ENCODE assay signal across 9 cellular contexts in genomic region chr6:16276991-16277981, GRCh38. TPM values are rescaled to one million over a fixed set of nuclear protein-coding genes. Genes with fewer than 3 reads are reported as not detected.
DNase-seq lines count a peak whose midpoint lies in the region; ATAC-seq and TF ChIP-seq lines count a peak whose summit lies in the region.
"Had no signal": no experiment of that assay in that cellular context is flagged by ENCODE, and none has a peak within 500 bp of the region (broad histone marks: within the 10 kb centered on the region; RNA-seq: fewer than 3 reads in every experiment).

No MANE protein-coding gene starts in this region.

- H3K9me3 Mint-ChIP-seq in activated CD8-positive, alpha-beta memory T cell treated with anti-CD3 and anti-CD28 coated beads, Interleukin-2, amount 10 ng/mL, durations not matched to agents 7 days and 5 days (ENCODE audit: low read depth), result no peaks in the 10 kb centered on the region
- H3K9me3 Mint-ChIP-seq: central memory CD8-positive, alpha-beta T cell had no signal

- H3K27ac Mint-ChIP-seq in activated CD8-positive, alpha-beta memory T cell treated with anti-CD3 and anti-CD28 coated beads, Interleukin-2, amount 10 ng/mL, durations not matched to agents 7 days and 5 days, result no peak overlapping the region

- CTCF ChIA-PET in activated CD8-positive, alpha-beta memory T cell treated with anti-CD3 and anti-CD28 coated beads, Interleukin-2, amount 10 ng/mL, durations not matched to agents 7 days and 5 days (lab: Charles Lee), result interaction anchor here (1.3 to 1.6 kb wide), 2 partner anchors 9 to 47 kb away, joined by 3 to 4 read pairs; no protein-coding TSS in a partner anchor

- H3K27me3 ChIP-seq in WERI-Rb-1 (ENCODE audit: insufficient read depth, low read depth, severe bottlenecking), result no peaks in the 10 kb centered on the region
- no peaks in the 10 kb centered on the region for H3K27me3 ChIP-seq in gastrocnemius medialis

- H3K27ac ChIP-seq in WERI-Rb-1, result no peak overlapping the region
- H3K27ac ChIP-seq in gastrocnemius medialis, result peak overlapping the region; percentile 91 to 99 (median 98)

- no peaks in the 10 kb centered on the region for H3K36me3 Mint-ChIP-seq in activated CD8-positive, alpha-beta memory T cell treated with anti-CD3 and anti-CD28 coated beads, Interleukin-2, amount 10 ng/mL, durations not matched to agents 7 days and 5 days

- H3K4me1 Mint-ChIP-seq in activated CD8-positive, alpha-beta memory T cell treated with anti-CD3 and anti-CD28 coated beads, Interleukin-2, amount 10 ng/mL, durations not matched to agents 7 days and 5 days, result peaks cover 11% of the 10 kb centered on the region
- H3K4me1 Mint-ChIP-seq: central memory CD8-positive, alpha-beta T cell had no signal

- 0 out of 2 replicates have a peak, but pooled peaks have one; percentile 4 for TF ChIP-seq CTCF in LNCaP clone FGC (IDR thresholded peaks at IDR 0.05; ENCODE audit: control insufficient read depth, extremely low read depth, insufficient read depth)
- peak; percentile 97 for TF ChIP-seq CTCF in WERI-Rb-1 (IDR thresholded peaks at IDR 0.05; ENCODE audit: low read depth, low read length)
- TF ChIP-seq CTCF in gastrocnemius medialis (IDR thresholded peaks at IDR 0.05 in 4 of 5, conservative IDR thresholded peaks at IDR 0.05 in 1 of 5), result peak in 4 of 5 experiments; percentile 24 to 59 (median 52)

- H3K4me3 ChIP-seq in LNCaP clone FGC (ENCODE audit: low read depth, low read length), result no peak overlapping the region
- no peak overlapping the region for H3K4me3 ChIP-seq in WERI-Rb-1 (ENCODE audit: low read depth, low read length)
- H3K4me3 ChIP-seq in gastrocnemius medialis, result peak overlapping the region; percentile 35 to 50 (median 38)

- peak; percentile 27 to 64 for TF ChIP-seq POLR2A in gastrocnemius medialis (IDR thresholded peaks at IDR 0.05)

- peak; percentile 49 for DNase-seq in activated CD8-positive, alpha-beta memory T cell treated with anti-CD3 and anti-CD28 coated beads, Interleukin-2, amount 10 ng/mL, durations not matched to agents 7 days and 5 days
- no peak for DNase-seq in activated CD8-positive, alpha-beta memory T cell treated with anti-CD3 and anti-CD28 coated beads, Interleukin-2, amount 50 U/mL, for 4 hours
- DNase-seq in LNCaP clone FGC (ENCODE audit: low read depth) (no peak), WERI-Rb-1 (peak; percentile 97), Right ventricle myocardium inferior (ENCODE audit: missing footprints) (peak; percentile 77), gastrocnemius medialis (peak; percentile 94 to 97), midbrain (lab: John Stamatoyannopoulos, UW) (no peak)

- intact Hi-C loops in Right ventricle myocardium inferior (cut with DNase I) (loop anchor here (1.0 to 10.0 kb wide), 3 partner anchors 33 to 52 kb away; no protein-coding TSS in a partner anchor), gastrocnemius medialis (cut with DNase I; ENCODE audit: low total_unique reads) (loop anchor here (1.0 to 5.0 kb wide), 4 partner anchors 34 to 140 kb away; no protein-coding TSS in a partner anchor)

- no peaks in the 10 kb centered on the region for H3K36me3 ChIP-seq in WERI-Rb-1
- peaks cover 0 to 16% of the 10 kb centered on the region in 2 donors for H3K36me3 ChIP-seq in gastrocnemius medialis

- H3K9me3 ChIP-seq in WERI-Rb-1 (ENCODE audit: severe bottlenecking) (no peaks in the 10 kb centered on the region), gastrocnemius medialis (no peaks in the 10 kb centered on the region)

- in situ Hi-C loops in gastrocnemius medialis (cut with MboI; ENCODE audit: low sequenced_read_pairs in 4 of 4), result loop anchor here in 1 of 4 donors (5.0 kb wide), 1 partner anchor 35 kb away; no protein-coding TSS in a partner anchor

- peak; percentile 45 for ATAC-seq in activated CD8-positive, alpha-beta memory T cell treated with anti-CD3 and anti-CD28 coated beads, Interleukin-2, amount 10 ng/mL, durations not matched to agents 7 days and 5 days
- peak; percentile 90 for ATAC-seq in Right ventricle myocardium inferior
- ATAC-seq in gastrocnemius medialis, result peak; percentile 81 to 86
- ATAC-seq in HG03135 (IDR thresholded peaks at IDR 0.05; ENCODE audit: unreplicated experiment), result no peak

- H3K4me3 Mint-ChIP-seq in activated CD8-positive, alpha-beta memory T cell treated with anti-CD3 and anti-CD28 coated beads, Interleukin-2, amount 10 ng/mL, durations not matched to agents 7 days and 5 days, result no peak overlapping the region
- H3K4me3 Mint-ChIP-seq: central memory CD8-positive, alpha-beta T cell had no signal

- no peaks in the 10 kb centered on the region for H3K27me3 Mint-ChIP-seq in activated CD8-positive, alpha-beta memory T cell treated with anti-CD3 and anti-CD28 coated beads, Interleukin-2, amount 10 ng/mL, durations not matched to agents 7 days and 5 days
- H3K27me3 Mint-ChIP-seq: central memory CD8-positive, alpha-beta T cell had no signal

- peaks cover 49 to 59% of the 10 kb centered on the region in 2 donors for H3K4me1 ChIP-seq in gastrocnemius medialis

RNA-seq across cellular contexts. Expression of gene GMPR, which starts 38.9 kb away (rescaled TPM):
- 10 to 100 TPM; 11.8 to 13.1 TPM for total RNA-seq in activated CD8-positive, alpha-beta memory T cell treated with anti-CD3 and anti-CD28 coated beads, Interleukin-2, amount 10 ng/mL, durations not matched to agents 7 days and 5 days
- 125 TPM for total RNA-seq in Right ventricle myocardium inferior
- 100 to 1,000 TPM; 109 to 266 (median 239) TPM for total RNA-seq in gastrocnemius medialis

Comparison
In these comparisons a context has a peak if more than half of its experiments do, and no peak if none do; other contexts are left out.
1. DNase-seq: peak in activated CD8-positive, alpha-beta memory T cell treated with anti-CD3 and anti-CD28 coated beads, Interleukin-2, amount 10 ng/mL, durations not matched to agents 7 days and 5 days (single experiment), WERI-Rb-1 (single experiment), Right ventricle myocardium inferior (single experiment) and gastrocnemius medialis (2 of 2); none in activated CD8-positive, alpha-beta memory T cell treated with anti-CD3 and anti-CD28 coated beads, Interleukin-2, amount 50 U/mL, for 4 hours (single experiment), LNCaP clone FGC (single experiment) and midbrain (single experiment).
2. H3K4me3 ChIP-seq: peak in gastrocnemius medialis (4 of 4); none in LNCaP clone FGC (single experiment) and WERI-Rb-1 (single experiment).
3. CTCF ChIP-seq: peak in every context shown above with its lines; median percentile 97 in WERI-Rb-1; 52 in gastrocnemius medialis; 4 in LNCaP clone FGC.